ENCODE assay signal across 21 cellular contexts in genomic region chr7:140592957-140593356, GRCh38. TPM values are rescaled to one million over a fixed set of nuclear protein-coding genes. Genes with fewer than 3 reads are reported as not detected.
DNase-seq lines count a peak whose midpoint lies in the region; ATAC-seq, FAIRE-seq and TF ChIP-seq lines count a peak whose summit lies in the region.
"Had no signal": no experiment of that assay in that cellular context is flagged by ENCODE, and none has a peak within 500 bp of the region (broad histone marks: within the 10 kb centered on the region; RNA-seq: fewer than 3 reads in every experiment).

No MANE protein-coding gene starts in this region.

- peaks cover 0 to 1% (median 0%) of the 10 kb centered on the region in 3 donors for H3K36me3 Mint-ChIP-seq in naive thymus-derived CD8-positive, alpha-beta T cell

- peaks cover 5 to 12% (median 9%) of the 10 kb centered on the region in 4 donors for H3K4me1 Mint-ChIP-seq in naive thymus-derived CD8-positive, alpha-beta T cell

- FAIRE-seq in kidney (lab: Jason Lieb, UNC), result peak; percentile 69

- POLR2A ChIA-PET in naive thymus-derived CD8-positive, alpha-beta T cell (lab: Charles Lee), result no interaction called here

- H3K9me3 ChIP-seq in kidney (ENCODE audit: control insufficient read depth in 1 of 2, low read length in 2 of 2) (no peaks in the 10 kb centered on the region), spleen (no peaks in the 10 kb centered on the region)
- H3K9me3 ChIP-seq: adrenal gland, left ventricle myocardium inferior, ovary, upper lobe of right lung had no signal

- H3K36me3 ChIP-seq in kidney (ENCODE audit: control insufficient read depth in 1 of 2, insufficient read depth in 2 of 2, low read length in 2 of 2), result no peaks in the 10 kb centered on the region
- H3K36me3 ChIP-seq in spleen, result no peaks in the 10 kb centered on the region
- H3K36me3 ChIP-seq: adrenal gland, left ventricle myocardium inferior, ovary, upper lobe of right lung had no signal

- peaks cover 0 to 12% (median 4%) of the 10 kb centered on the region in 5 donors for H3K27me3 Mint-ChIP-seq in naive thymus-derived CD8-positive, alpha-beta T cell

- no peaks in the 10 kb centered on the region for H3K9me3 Mint-ChIP-seq in naive thymus-derived CD8-positive, alpha-beta T cell
- H3K9me3 Mint-ChIP-seq: activated T-helper 2 cell treated with anti-CD3 and anti-CD28 coated beads, Interferon-gamma antibody, Interleukin-2, Interleukin-4, amounts not matched to agents 10 μg/mL and 5 μg/mL and 100 μg/mL, durations not matched to agents 14 hours and 24 hours and 36 hours; dendritic cell treated with granulocyte-macrophage colony-stimulating factor and Interleukin-4, amounts not matched to agents 40 ng/mL and 50 ng/mL, for 4 days; GM23338 had no signal

- H3K4me1 ChIP-seq in kidney (ENCODE audit: control insufficient read depth in 1 of 2, insufficient read depth in 1 of 2, low read depth in 1 of 2, low read length in 2 of 2), result peaks cover 0 to 14% of the 10 kb centered on the region in 2 donors
- H3K4me1 ChIP-seq in spleen, result peaks cover 0 to 8% (median 0%) of the 10 kb centered on the region in 6 donors
- H3K4me1 ChIP-seq: upper lobe of right lung had no signal

- intact Hi-C loops in kidney (cut with DNase I), result no loop called here
- intact Hi-C loops in spleen (cut with DNase I; ENCODE audit: low total_unique reads), result no loop called here

- TF ChIP-seq POLR2A in spleen (IDR thresholded peaks at IDR 0.05), result no peak

- no peak overlapping the region for H3K4me3 Mint-ChIP-seq in naive thymus-derived CD8-positive, alpha-beta T cell
- H3K4me3 Mint-ChIP-seq: dendritic cell treated with granulocyte-macrophage colony-stimulating factor and Interleukin-4, amounts not matched to agents 40 ng/mL and 50 ng/mL, for 4 days; GM23338 had no signal

- no peak overlapping the region for H3K27ac Mint-ChIP-seq in naive thymus-derived CD8-positive, alpha-beta T cell
- H3K27ac Mint-ChIP-seq: activated T-helper 2 cell treated with anti-CD3 and anti-CD28 coated beads, Interferon-gamma antibody, Interleukin-2, Interleukin-4, amounts not matched to agents 10 μg/mL and 5 μg/mL and 100 μg/mL, durations not matched to agents 14 hours and 24 hours and 36 hours; dendritic cell treated with granulocyte-macrophage colony-stimulating factor and Interleukin-4, amounts not matched to agents 40 ng/mL and 50 ng/mL, for 4 days; GM23338 had no signal

- no peak overlapping the region for H3K4me3 ChIP-seq in kidney (ENCODE audit: low read length in 2 of 2)
- no peak overlapping the region for H3K4me3 ChIP-seq in spleen
- H3K4me3 ChIP-seq: adrenal gland, GM23338, left ventricle myocardium inferior, ovary, upper lobe of right lung had no signal

- no peak for DNase-seq in kidney
- no peak for DNase-seq in midbrain (lab: John Stamatoyannopoulos, UW)
- no peak for DNase-seq in SHP77 treated with DMSO at 0.1 percent for 48 hours (lab: John Stamatoyannopoulos, UW)
- DNase-seq in naive thymus-derived CD8-positive, alpha-beta T cell, result no peak
- DNase-seq in spleen, result no peak
- DNase-seq: activated CD4-positive, alpha-beta T cell treated with anti-CD3 and anti-CD28 coated beads for 1 hour; adrenal gland; foreskin melanocyte; left ventricle myocardium inferior; NCI-H2171; NCI-H82; ovary; stimulated activated CD4-positive, alpha-beta T cell treated with anti-CD3 and anti-CD28 coated beads, Interleukin-4, amount 100 ng/mL, for 1 hour had no signal

- peak; percentile 51 for ATAC-seq in GM18498 (IDR thresholded peaks at IDR 0.05; ENCODE audit: unreplicated experiment)
- ATAC-seq in GM19463 (IDR thresholded peaks at IDR 0.05; ENCODE audit: unreplicated experiment), result peak; percentile 62
- ATAC-seq in HG03354 (IDR thresholded peaks at IDR 0.05; ENCODE audit: poor library complexity, severe bottlenecking, unreplicated experiment), result peak; percentile 59
- ATAC-seq in naive thymus-derived CD8-positive, alpha-beta T cell, result no peak
- ATAC-seq: GM23338, upper lobe of right lung had no signal

- H3K9ac ChIP-seq in kidney (ENCODE audit: low read length in 2 of 2), result peak overlapping the region in 1 of 2 donors; percentile 48

- TF ChIP-seq CTCF in kidney (IDR thresholded peaks at IDR 0.05; ENCODE audit: borderline replicate concordance, extremely low read depth, insufficient read depth) (no peak), spleen (IDR thresholded peaks at IDR 0.05 in 8 of 11, conservative IDR thresholded peaks at IDR 0.05 in 3 of 11) (no peak)

- peak overlapping the region in 1 of 2 donors; percentile 65 for H3K27ac ChIP-seq in kidney (ENCODE audit: low read depth in 2 of 2, low read length in 2 of 2)
- no peak overlapping the region for H3K27ac ChIP-seq in spleen
- H3K27ac ChIP-seq: adrenal gland, epithelial cell of prostate, left ventricle myocardium inferior, ovary, upper lobe of right lung had no signal

- whole genome bisulfite sequencing in spleen, 5 donors, result 80 to 90% (median 87%) methylated on average over 5 of the region's 5 CpGs

- no peaks in the 10 kb centered on the region for H3K27me3 ChIP-seq in spleen (replicated peaks in 1 of 7)
- H3K27me3 ChIP-seq: adrenal gland, ovary, upper lobe of right lung had no signal

RNA-seq across cellular contexts. Expression of gene DENND2A, which starts 47.7 kb away (rescaled TPM):
- total RNA-seq in kidney, result 18.0 TPM
- polyA plus RNA-seq in kidney (ENCODE audit: insufficient read depth, low read depth, low replicate concordance), result 6.5 TPM
- under 1 TPM in 1 of 2 experiments, not detected in 1; 0.10 TPM for total RNA-seq in naive thymus-derived CD8-positive, alpha-beta T cell
- not detected for polyA plus RNA-seq in naive thymus-derived CD8-positive, alpha-beta T cell
- total RNA-seq in spleen, result 10 to 100 TPM in 6 of 7 donors, 1 to 10 TPM in 1; 9.6 to 35.3 (median 19.9) TPM
- polyA plus RNA-seq in spleen, result 1 to 10 TPM; 1.9 to 7.7 (median 6.6) TPM
- total RNA-seq: activated T-helper 2 cell treated with anti-CD3 and anti-CD28 coated beads, Interferon-gamma antibody, Interleukin-2, Interleukin-4, amounts not matched to agents 10 μg/mL and 5 μg/mL and 100 μg/mL, durations not matched to agents 14 hours and 24 hours and 36 hours had no signal

Comparison
In these comparisons a context has a peak if more than half of its experiments do, and no peak if none do; other contexts are left out.
1. ATAC-seq: peak in GM18498 (single experiment), GM19463 (single experiment) and HG03354 (single experiment); none in naive thymus-derived CD8-positive, alpha-beta T cell (0 of 2).
2. RNA of gene DENND2A, which starts 47.7 kb away (total RNA-seq): 9.6 to 35.3 TPM in spleen and 18.0 TPM in kidney (single experiment); 0.10 TPM in naive thymus-derived CD8-positive, alpha-beta T cell; every median in the first group is over 4 times any median in the second.